ENCODE assay signal across 13 cellular contexts in the genomic region with DNA sequence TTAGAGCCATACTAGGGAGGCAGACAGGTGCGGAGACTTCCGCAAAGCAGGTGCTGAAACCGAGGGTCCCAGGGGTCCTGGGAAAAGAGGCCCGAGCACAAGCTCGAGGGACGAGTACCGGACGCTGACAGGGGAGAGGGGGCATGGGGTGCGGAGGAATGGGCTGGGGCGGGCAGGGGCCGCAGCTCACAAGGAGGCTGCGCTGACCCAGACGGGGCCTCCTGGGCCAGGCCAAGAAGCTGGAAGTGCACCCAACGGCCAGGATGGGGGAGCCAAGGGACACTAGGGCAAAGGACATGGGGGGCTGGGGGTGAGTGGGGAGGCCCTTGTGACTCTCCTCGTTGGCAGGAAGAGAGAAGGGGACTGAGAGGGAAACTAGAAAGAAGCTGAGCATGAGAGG. TPM values are rescaled to one million over a fixed set of nuclear protein-coding genes. Genes with fewer than 3 reads are reported as not detected.
DNase-seq lines count a peak whose midpoint lies in the region; ATAC-seq and TF ChIP-seq lines count a peak whose summit lies in the region.
"Had no signal": no experiment of that assay in that cellular context is flagged by ENCODE, and none has a peak within 500 bp of the region (broad histone marks: within the 10 kb centered on the region; RNA-seq: fewer than 3 reads in every experiment).

No MANE protein-coding gene starts in this region.

- peaks cover 32% of the 10 kb centered on the region for H3K4me1 Mint-ChIP-seq in activated naive CD8-positive, alpha-beta T cell treated with anti-CD3 and anti-CD28 coated beads, Interleukin-2, amount 10 ng/mL, durations not matched to agents 7 days and 5 days
- peaks cover 15 to 67% (median 61%) of the 10 kb centered on the region in 4 donors for H3K4me1 Mint-ChIP-seq in naive thymus-derived CD8-positive, alpha-beta T cell

- peak overlapping the region; percentile 86 for H3K4me3 Mint-ChIP-seq in activated naive CD8-positive, alpha-beta T cell treated with anti-CD3 and anti-CD28 coated beads, Interleukin-2, amount 10 ng/mL, durations not matched to agents 7 days and 5 days
- peak overlapping the region; percentile 49 to 97 (median 92) for H3K4me3 Mint-ChIP-seq in naive thymus-derived CD8-positive, alpha-beta T cell

- 88 to 89% (median 88%) methylated on average over 15 of the region's 15 CpGs for WGBS in spleen, 5 donors

- H3K27me3 Mint-ChIP-seq in activated naive CD8-positive, alpha-beta T cell treated with anti-CD3 and anti-CD28 coated beads, Interleukin-2, amount 10 ng/mL, durations not matched to agents 7 days and 5 days = no peaks in the 10 kb centered on the region
- H3K27me3 Mint-ChIP-seq in naive thymus-derived CD8-positive, alpha-beta T cell = no peaks in the 10 kb centered on the region

- H3K9me3 ChIP-seq in BLaER1 treated with 17β-estradiol and CSF1 and Interleukin-3, amounts not matched to agents 10 nM and 100 nM (replicated peaks in 1 of 11) = no peaks in the 10 kb centered on the region
- H3K9me3 ChIP-seq in spleen = no peaks in the 10 kb centered on the region
- H3K9me3 ChIP-seq: gastrocnemius medialis had no signal

- POLR2A ChIA-PET in activated naive CD8-positive, alpha-beta T cell treated with anti-CD3 and anti-CD28 coated beads, Interleukin-2, amount 10 ng/mL, durations not matched to agents 7 days and 5 days (lab: Charles Lee) = interaction anchor here (0.7 to 2.5 kb wide), 5 partner anchors 8 to 500 kb away, joined by 3 to 12 read pairs (median 7); no protein-coding TSS in a partner anchor
- POLR2A ChIA-PET in naive thymus-derived CD8-positive, alpha-beta T cell (lab: Charles Lee) = interaction anchor here (0.7 to 16.6 kb wide), 13 partner anchors 10 to 230 kb away, joined by 3 to 621 read pairs (median 5); a partner anchor contains a TSS

- TF ChIP-seq CTCF in HFF-Myc (IDR thresholded peaks at IDR 0.05; ENCODE audit: low read depth, low read length, missing control alignments) = no peak
- TF ChIP-seq CTCF in spleen (IDR thresholded peaks at IDR 0.05 in 8 of 11, conservative IDR thresholded peaks at IDR 0.05 in 3 of 11) = no peak

- intact Hi-C loops in spleen (cut with DNase I; ENCODE audit: low total_unique reads) = no loop called here

- DNase-seq in HFF-Myc (ENCODE audit: extremely low read depth, low read depth) = no peak
- no peak for DNase-seq in activated naive CD8-positive, alpha-beta T cell treated with anti-CD3 and anti-CD28 coated beads, Interleukin-2, amount 10 ng/mL, durations not matched to agents 7 days and 5 days
- DNase-seq in naive thymus-derived CD8-positive, alpha-beta T cell = no peak
- no peak for DNase-seq in NK-92 (lab: John Stamatoyannopoulos, UW; ENCODE audit: unreplicated experiment)
- no peak for DNase-seq in NCI-H146 (lab: John Stamatoyannopoulos, UW)
- DNase-seq in spleen = no peak
- no peak for DNase-seq in Ammon's horn (ENCODE audit: low spot score)
- DNase-seq: activated CD4-positive, alpha-beta T cell treated with anti-CD3 and anti-CD28 coated beads, Interleukin-2, amount 50 U/mL, for 4 hours; gastrocnemius medialis; HCEC 1CT; NCI-H1092 treated with DMSO at 0.1 percent for 48 hours had no signal

- no peaks in the 10 kb centered on the region for H3K9me3 Mint-ChIP-seq in activated naive CD8-positive, alpha-beta T cell treated with anti-CD3 and anti-CD28 coated beads, Interleukin-2, amount 10 ng/mL, durations not matched to agents 7 days and 5 days
- peaks cover 0 to 2% (median 0%) of the 10 kb centered on the region in 9 donors for H3K9me3 Mint-ChIP-seq in naive thymus-derived CD8-positive, alpha-beta T cell

- no peak for TF ChIP-seq POLR2A in spleen (IDR thresholded peaks at IDR 0.05)

- peaks cover 12% of the 10 kb centered on the region for H3K36me3 Mint-ChIP-seq in activated naive CD8-positive, alpha-beta T cell treated with anti-CD3 and anti-CD28 coated beads, Interleukin-2, amount 10 ng/mL, durations not matched to agents 7 days and 5 days
- H3K36me3 Mint-ChIP-seq in naive thymus-derived CD8-positive, alpha-beta T cell = peaks cover 0 to 18% (median 2%) of the 10 kb centered on the region in 3 donors

- H3K4me1 ChIP-seq in BLaER1 treated with 17β-estradiol and CSF1 and Interleukin-3, amounts not matched to agents 10 nM and 100 nM = peaks cover 48 to 89% (median 74%) of the 10 kb centered on the region in 10 experiments
- peaks cover 25 to 92% (median 57%) of the 10 kb centered on the region in 6 donors for H3K4me1 ChIP-seq in spleen

- peak overlapping the region in 9 of 10 experiments; percentile 92 to 100 (median 98); a peak in 17 of 20 replicates for H3K4me3 ChIP-seq in BLaER1 treated with 17β-estradiol and CSF1 and Interleukin-3, amounts not matched to agents 10 nM and 100 nM
- H3K4me3 ChIP-seq in HFF-Myc (replicated peaks; ENCODE audit: low read depth, low read length) (peak overlapping the region; percentile 98), spleen (peak overlapping the region in 4 of 8 donors; percentile 84 to 99 (median 94))

- peak overlapping the region; percentile 90 to 99 (median 96); a peak in 21 of 22 replicates for H3K9ac ChIP-seq in BLaER1 treated with 17β-estradiol and CSF1 and Interleukin-3, amounts not matched to agents 10 nM and 100 nM

- H4K20me1 ChIP-seq in BLaER1 treated with 17β-estradiol and CSF1 and Interleukin-3, amounts not matched to agents 10 nM and 100 nM = peaks cover 8 to 62% (median 55%) of the 10 kb centered on the region in 11 experiments; a peak in 20 of 22 replicates

- ATAC-seq in activated naive CD8-positive, alpha-beta T cell treated with anti-CD3 and anti-CD28 coated beads, Interleukin-2, amount 10 ng/mL, durations not matched to agents 7 days and 5 days (ENCODE audit: low read depth) = no peak
- no peak for ATAC-seq in naive thymus-derived CD8-positive, alpha-beta T cell
- ATAC-seq: gastrocnemius medialis had no signal

- H3K4me2 ChIP-seq in BLaER1 treated with 17β-estradiol and CSF1 and Interleukin-3, amounts not matched to agents 10 nM and 100 nM = peak overlapping the region; percentile 90 to 100 (median 98)

- H3K36me3 ChIP-seq in BLaER1 treated with 17β-estradiol and CSF1 and Interleukin-3, amounts not matched to agents 10 nM and 100 nM = peaks cover 43 to 58% (median 53%) of the 10 kb centered on the region in 11 experiments
- peaks cover 0 to 56% (median 43%) of the 10 kb centered on the region in 6 donors for H3K36me3 ChIP-seq in spleen

- H3K27ac Mint-ChIP-seq in activated naive CD8-positive, alpha-beta T cell treated with anti-CD3 and anti-CD28 coated beads, Interleukin-2, amount 10 ng/mL, durations not matched to agents 7 days and 5 days = peak overlapping the region; percentile 69
- peak overlapping the region in 9 of 10 donors; percentile 29 to 90 (median 60) for H3K27ac Mint-ChIP-seq in naive thymus-derived CD8-positive, alpha-beta T cell

- no peaks in the 10 kb centered on the region for H3K27me3 ChIP-seq in BLaER1 treated with 17β-estradiol and CSF1 and Interleukin-3, amounts not matched to agents 10 nM and 100 nM
- H3K27me3 ChIP-seq in spleen (replicated peaks in 1 of 7) = no peaks in the 10 kb centered on the region
- H3K27me3 ChIP-seq: cardiac muscle cell, gastrocnemius medialis had no signal

- peak overlapping the region in 9 of 11 experiments; percentile 29 to 100 (median 98); a peak in 14 of 22 replicates for H3K27ac ChIP-seq in BLaER1 treated with 17β-estradiol and CSF1 and Interleukin-3, amounts not matched to agents 10 nM and 100 nM
- peak overlapping the region in 2 of 8 donors; percentile 88 to 90 for H3K27ac ChIP-seq in spleen
- H3K27ac ChIP-seq: cardiac muscle cell had no signal

RNA-seq across cellular contexts. Expression of a gene that starts 1.8 kb away (rescaled TPM):
- 100 to 1,000 TPM; 142 to 163 TPM for total RNA-seq in activated naive CD8-positive, alpha-beta T cell treated with anti-CD3 and anti-CD28 coated beads, Interleukin-2, amount 10 ng/mL, durations not matched to agents 7 days and 5 days
- 10 to 100 TPM; 88.0 to 95.3 TPM for total RNA-seq in naive thymus-derived CD8-positive, alpha-beta T cell
- polyA plus RNA-seq in naive thymus-derived CD8-positive, alpha-beta T cell = 100 to 1,000 TPM; 159 to 233 (median 187) TPM
- 100 to 1,000 TPM; 106 to 152 (median 123) TPM for total RNA-seq in spleen
- 100 to 1,000 TPM in 2 of 3 donors, 10 to 100 TPM in 1; 70.8 to 144 (median 105) TPM for polyA plus RNA-seq in spleen

RNA-seq across cellular contexts. Expression of a gene that starts 10.5 kb away (rescaled TPM):
- 100 to 1,000 TPM; 194 to 206 TPM for total RNA-seq in activated naive CD8-positive, alpha-beta T cell treated with anti-CD3 and anti-CD28 coated beads, Interleukin-2, amount 10 ng/mL, durations not matched to agents 7 days and 5 days
- total RNA-seq in naive thymus-derived CD8-positive, alpha-beta T cell = 100 to 1,000 TPM; 207 to 225 TPM
- 100 to 1,000 TPM; 370 to 465 (median 405) TPM for polyA plus RNA-seq in naive thymus-derived CD8-positive, alpha-beta T cell
- 100 to 1,000 TPM; 138 to 275 (median 216) TPM for total RNA-seq in spleen
- polyA plus RNA-seq in spleen = 100 to 1,000 TPM; 480 to 562 (median 522) TPM

RNA-seq across cellular contexts. Expression of a gene that starts 26.4 kb away (rescaled TPM):
- 100 to 1,000 TPM; 576 to 581 TPM for total RNA-seq in activated naive CD8-positive, alpha-beta T cell treated with anti-CD3 and anti-CD28 coated beads, Interleukin-2, amount 10 ng/mL, durations not matched to agents 7 days and 5 days
- 1,000 to 10,000 TPM; 1,025 to 1,060 TPM for total RNA-seq in naive thymus-derived CD8-positive, alpha-beta T cell
- polyA plus RNA-seq in naive thymus-derived CD8-positive, alpha-beta T cell = 100 to 1,000 TPM; 261 to 681 (median 358) TPM
- total RNA-seq in spleen = 100 to 1,000 TPM; 161 to 258 (median 237) TPM
- 100 to 1,000 TPM; 205 to 356 (median 329) TPM for polyA plus RNA-seq in spleen

RNA-seq across cellular contexts. Expression of a gene that starts 53.4 kb away (rescaled TPM):
- total RNA-seq in activated naive CD8-positive, alpha-beta T cell treated with anti-CD3 and anti-CD28 coated beads, Interleukin-2, amount 10 ng/mL, durations not matched to agents 7 days and 5 days = 100 to 1,000 TPM; 145 to 146 TPM
- total RNA-seq in naive thymus-derived CD8-positive, alpha-beta T cell = 100 to 1,000 TPM; 221 to 232 TPM
- polyA plus RNA-seq in naive thymus-derived CD8-positive, alpha-beta T cell = 10 to 100 TPM in 1 of 3 donors, 1 to 10 TPM in 2; 4.2 to 14.4 (median 8.7) TPM
- 100 to 1,000 TPM in 3 of 7 donors, 10 to 100 TPM in 4; 64.6 to 162 (median 94.7) TPM for total RNA-seq in spleen
- polyA plus RNA-seq in spleen = 100 to 1,000 TPM in 2 of 3 donors, 10 to 100 TPM in 1; 67.5 to 197 (median 152) TPM
